10 cellular contexts compared by ENCODE assay signal in genomic region chr14:84074626-84075025, GRCh38.
"Had no signal": no experiment of that assay in that cellular context is flagged by ENCODE, and none has a peak within 500 bp of the region (broad histone marks: within the 10 kb centered on the region; RNA-seq: fewer than 3 reads in every experiment).

No MANE protein-coding gene starts in this region.

- H3K27ac ChIP-seq: GM23248 had no signal

- DNase-seq: GM23248, GOT3, H7, HFFc6, IMR-90, KG1 had no signal

- FAIRE-seq: HTR-8/SVneo, K562 had no signal

- H3K9me3 ChIP-seq: HAP-1 had no signal

- H3K36me3 ChIP-seq: HAP-1 had no signal

- H3K4me3 ChIP-seq: GM23248, HAP-1, K562 had no signal

- ATAC-seq: HCT116, K562 had no signal
